8 cellular contexts compared by ENCODE assay signal in genomic region chr3:57597973-57598351, GRCh38. TPM values are rescaled to one million over a fixed set of nuclear protein-coding genes. Genes with fewer than 3 reads are reported as not detected.
DNase-seq lines count a peak whose midpoint lies in the region; ATAC-seq and TF ChIP-seq lines count a peak whose summit lies in the region.

No MANE protein-coding gene starts in this region.

- peak overlapping the region; percentile 90 for H3K9ac ChIP-seq in HUES48 (ENCODE audit: low read depth, low read length)

- TF ChIP-seq CTCF in AG04449 (IDR thresholded peaks at IDR 0.05; ENCODE audit: insufficient read depth, low read length, missing control alignments) = no peak
- no peak for TF ChIP-seq CTCF in left lung (IDR thresholded peaks at IDR 0.05)
- no peak for TF ChIP-seq CTCF in tibial nerve (IDR thresholded peaks at IDR 0.05)

- no peaks in the 10 kb centered on the region for H3K9me3 ChIP-seq in HUES48 (ENCODE audit: control insufficient read depth, insufficient read depth, low read length)
- H3K9me3 ChIP-seq in left lung = no peaks in the 10 kb centered on the region
- no peaks in the 10 kb centered on the region for H3K9me3 ChIP-seq in tibial nerve

- H3K4me3 ChIP-seq in AG04449 (ENCODE audit: low read depth, low read length) (peak overlapping the region; percentile 74), HUES48 (ENCODE audit: low read depth, low read length) (peak overlapping the region; percentile 97), left lung (peak overlapping the region; percentile 70 to 77), tibial nerve (peak overlapping the region; percentile 66 to 94 (median 86))

- H3K36me3 ChIP-seq in HUES48 (ENCODE audit: control insufficient read depth, insufficient read depth, low read length) (peaks cover 16% of the 10 kb centered on the region), left lung (peaks cover 0 to 3% of the 10 kb centered on the region in 2 donors), tibial nerve (peaks cover 0 to 20% (median 0%) of the 10 kb centered on the region in 3 donors)

- peaks cover 28% of the 10 kb centered on the region for H3K4me1 Mint-ChIP-seq in activated naive CD8-positive, alpha-beta T cell treated with anti-CD3 and anti-CD28 coated beads, Interleukin-2, amount 10 ng/mL, durations not matched to agents 7 days and 5 days

- ATAC-seq in activated naive CD8-positive, alpha-beta T cell treated with anti-CD3 and anti-CD28 coated beads, Interleukin-2, amount 10 ng/mL, durations not matched to agents 7 days and 5 days (ENCODE audit: low read depth) = no peak
- ATAC-seq in left lung = peak; percentile 3
- ATAC-seq in esophagus mucosa = no peak
- ATAC-seq in GM21423 (IDR thresholded peaks at IDR 0.05; ENCODE audit: unreplicated experiment) = no peak

- H3K27me3 Mint-ChIP-seq in activated naive CD8-positive, alpha-beta T cell treated with anti-CD3 and anti-CD28 coated beads, Interleukin-2, amount 10 ng/mL, durations not matched to agents 7 days and 5 days = no peaks in the 10 kb centered on the region

- H3K27ac ChIP-seq in HUES48 (ENCODE audit: low read depth, low read length) (peak overlapping the region; percentile 99), left lung (peak overlapping the region; percentile 97 to 99), tibial nerve (peak overlapping the region; percentile 84 to 99 (median 94))

- H3K4me1 ChIP-seq in HUES48 (ENCODE audit: control insufficient read depth, insufficient read depth, low read length) (peaks cover 19% of the 10 kb centered on the region), left lung (peaks cover 30 to 44% of the 10 kb centered on the region in 2 donors), tibial nerve (peaks cover 0 to 44% (median 28%) of the 10 kb centered on the region in 4 donors)

- no peak for TF ChIP-seq POLR2A in tibial nerve (IDR thresholded peaks at IDR 0.05)

- no peaks in the 10 kb centered on the region for H3K27me3 ChIP-seq in HUES48 (ENCODE audit: control insufficient read depth, insufficient read depth, low read length)
- H3K27me3 ChIP-seq in left lung = no peaks in the 10 kb centered on the region
- H3K27me3 ChIP-seq in tibial nerve = no peaks in the 10 kb centered on the region

- H3K27ac Mint-ChIP-seq in activated naive CD8-positive, alpha-beta T cell treated with anti-CD3 and anti-CD28 coated beads, Interleukin-2, amount 10 ng/mL, durations not matched to agents 7 days and 5 days = peak overlapping the region; percentile 99

- POLR2A ChIA-PET in AG04449 (lab: Yijun Ruan, JAX) = interaction anchor here (0.8 to 2.3 kb wide), 8 partner anchors 9 to 158 kb away, joined by 3 to 11 read pairs (median 3); partner anchors contain the start of genes DENND6A, PDE12 and SLMAP
- POLR2A ChIA-PET in activated naive CD8-positive, alpha-beta T cell treated with anti-CD3 and anti-CD28 coated beads, Interleukin-2, amount 10 ng/mL, durations not matched to agents 7 days and 5 days (lab: Charles Lee) = interaction anchor here (0.6 to 3.8 kb wide), 8 partner anchors 29 to 370 kb away, joined by 3 to 55 read pairs (median 8); partner anchors contain the start of genes APPL1, DENND6A, PDE12 and SLMAP

- H3K9me3 Mint-ChIP-seq in activated naive CD8-positive, alpha-beta T cell treated with anti-CD3 and anti-CD28 coated beads, Interleukin-2, amount 10 ng/mL, durations not matched to agents 7 days and 5 days = no peaks in the 10 kb centered on the region

- H3K4me3 Mint-ChIP-seq in activated naive CD8-positive, alpha-beta T cell treated with anti-CD3 and anti-CD28 coated beads, Interleukin-2, amount 10 ng/mL, durations not matched to agents 7 days and 5 days = peak overlapping the region; percentile 92

- intact Hi-C loops in left lung (cut with DNase I) (no loop called here), posterior vena cava (cut with DNase I) (no loop called here)

- no peak for TF ChIP-seq EP300 in tibial nerve (IDR thresholded peaks at IDR 0.05)

- CTCF ChIA-PET in AG04449 (lab: Yijun Ruan, JAX) = interaction anchor here (0.7 kb wide), 1 partner anchor 21 kb away, joined by 3 read pairs; no protein-coding TSS in a partner anchor

- DNase-seq in AG04449 (ENCODE audit: low read depth, low spot score) (no peak), left lung (no peak), tibial nerve (ENCODE audit: low spot score in 2 of 2) (no peak), posterior vena cava (ENCODE audit: low spot score) (no peak)
- DNase-seq in activated naive CD8-positive, alpha-beta T cell treated with anti-CD3 and anti-CD28 coated beads, Interleukin-2, amount 10 ng/mL, durations not matched to agents 7 days and 5 days = no peak

- H3K36me3 Mint-ChIP-seq in activated naive CD8-positive, alpha-beta T cell treated with anti-CD3 and anti-CD28 coated beads, Interleukin-2, amount 10 ng/mL, durations not matched to agents 7 days and 5 days = peaks cover 14% of the 10 kb centered on the region

- WGBS in tibial nerve, 2 donors = 1% methylated on average over 12 of the region's 12 CpGs

RNA-seq across cellular contexts. Expression of gene ARF4, which starts 0.8 kb away (rescaled TPM):
- total RNA-seq in activated naive CD8-positive, alpha-beta T cell treated with anti-CD3 and anti-CD28 coated beads, Interleukin-2, amount 10 ng/mL, durations not matched to agents 7 days and 5 days = 10 to 100 TPM; 46.1 to 46.3 TPM
- total RNA-seq in left lung (100 to 1,000 TPM; 228 to 231 TPM), tibial nerve (10 to 100 TPM; 53.7 to 96.9 (median 83.9) TPM), esophagus mucosa (72.1 TPM), posterior vena cava (100 to 1,000 TPM; 152 to 191 TPM)

RNA-seq across cellular contexts. Expression of gene PDE12, which starts 41.9 kb away (rescaled TPM):
- total RNA-seq in activated naive CD8-positive, alpha-beta T cell treated with anti-CD3 and anti-CD28 coated beads, Interleukin-2, amount 10 ng/mL, durations not matched to agents 7 days and 5 days = 10 to 100 TPM; 23.3 to 27.3 TPM
- total RNA-seq in left lung = 10 to 100 TPM; 23.1 to 24.3 TPM
- total RNA-seq in tibial nerve = 10 to 100 TPM; 10.5 to 20.1 (median 16.9) TPM
- 17.5 TPM for total RNA-seq in esophagus mucosa
- 10 to 100 TPM; 16.4 to 17.9 TPM for total RNA-seq in posterior vena cava

RNA-seq across cellular contexts. Expression of gene DNAH12, which starts 53.8 kb away (rescaled TPM):
- total RNA-seq in activated naive CD8-positive, alpha-beta T cell treated with anti-CD3 and anti-CD28 coated beads, Interleukin-2, amount 10 ng/mL, durations not matched to agents 7 days and 5 days = under 1 TPM; 0.20 to 0.30 TPM
- total RNA-seq in left lung (1 to 10 TPM in 1 of 2 donors, under 1 TPM in 1; 0.61 to 4.9 TPM), tibial nerve (1 to 10 TPM in 1 of 4 donors, under 1 TPM in 3; under 0.01 to 1.1 (median 0.15) TPM), esophagus mucosa (0.08 TPM), posterior vena cava (under 1 TPM; 0.05 to 0.19 TPM)
